In the genomic region with DNA sequence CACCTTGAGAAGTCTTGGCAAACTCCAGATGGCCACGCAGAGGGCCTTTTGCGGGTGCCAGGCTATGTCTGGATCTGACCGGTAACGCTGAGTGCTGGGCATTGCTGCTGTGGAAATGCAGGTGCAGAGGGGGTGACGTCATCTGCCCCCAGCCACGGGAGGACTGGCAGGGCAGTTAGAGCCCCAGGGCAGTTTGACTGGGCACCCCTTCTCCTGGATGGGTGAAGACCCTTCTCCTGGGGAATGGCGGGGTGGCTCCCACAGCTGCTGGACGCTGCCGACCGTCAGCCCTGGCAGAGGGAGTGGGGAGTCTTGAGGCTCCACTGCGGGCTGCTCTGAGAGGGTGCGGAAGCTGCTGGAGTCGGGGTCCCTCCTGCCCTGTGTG, we compare ENCODE assay signal across 10 cellular contexts. TPM values are rescaled to one million over a fixed set of nuclear protein-coding genes. Genes with fewer than 3 reads are reported as not detected.
DNase-seq lines count a peak whose midpoint lies in the region; ATAC-seq and TF ChIP-seq lines count a peak whose summit lies in the region.
"Had no signal": no experiment of that assay in that cellular context is flagged by ENCODE, and none has a peak within 500 bp of the region (broad histone marks: within the 10 kb centered on the region; RNA-seq: fewer than 3 reads in every experiment).

No MANE protein-coding gene starts in this region.

- no peaks in the 10 kb centered on the region for H3K9me3 Mint-ChIP-seq in H9
- no peaks in the 10 kb centered on the region for H3K9me3 Mint-ChIP-seq in WTC11

- H3K36me3 ChIP-seq in right atrium auricular region (no peaks in the 10 kb centered on the region), gastrocnemius medialis (no peaks in the 10 kb centered on the region)

- POLR2A ChIA-PET in WTC11 (lab: Charles Lee): interaction anchor here (0.6 kb wide), 1 partner anchor 11 kb away, joined by 3 read pairs; no protein-coding TSS in a partner anchor

- H2AFZ ChIP-seq in H9 (ENCODE audit: low read length): no peak overlapping the region

- H3K36me3 Mint-ChIP-seq in H9 (ENCODE audit: insufficient read depth in 1 of 3, low read depth in 3 of 3) (no peaks in the 10 kb centered on the region), WTC11 (no peaks in the 10 kb centered on the region)

- H4K5ac ChIP-seq in H9 (ENCODE audit: insufficient read length, low read depth, low read length): no peak overlapping the region

- H3K27ac ChIP-seq in H9 (ENCODE audit: insufficient read length, low read depth, low read length) (no peak overlapping the region), right atrium auricular region (peak overlapping the region; percentile 91 to 98), gastrocnemius medialis (peak overlapping the region; percentile 88 to 93 (median 90))

- intact Hi-C loops in gastrocnemius medialis (cut with DNase I; ENCODE audit: low total_unique reads): loop anchor here (2.0 to 5.0 kb wide), 3 partner anchors 40 to 165 kb away; no protein-coding TSS in a partner anchor

- H3K27ac Mint-ChIP-seq in H9 (peak overlapping the region in 2 of 3 experiments; percentile 52 to 82; a peak in 2 of 7 replicates), WTC11 (0 out of 2 replicates have a peak overlapping the region, but pooled peaks have one; percentile 27)

- H3K23ac ChIP-seq in H9 (ENCODE audit: insufficient read length, low read depth, low read length): no peak overlapping the region

- no peak overlapping the region for H2BK12ac ChIP-seq in H9 (ENCODE audit: insufficient read length, low read depth, low read length)

- H2BK20ac ChIP-seq in H9 (ENCODE audit: low read depth, low read length, poor library complexity, severe bottlenecking): no peak overlapping the region

- CTCF ChIA-PET in WTC11 (lab: Charles Lee): interaction anchor here (1.8 to 5.2 kb wide), 5 partner anchors 8 to 19 kb away, joined by 7 to 30 read pairs (median 16); partner anchors contain the start of gene EDN2

- H3K27me3 Mint-ChIP-seq in H9 (ENCODE audit: low read depth) (peaks cover 15% of the 10 kb centered on the region), WTC11 (ENCODE audit: low read depth) (peaks cover 14% of the 10 kb centered on the region)

- peak overlapping the region; percentile 98; the same call in 1 of the 2 replicates for H3K14ac ChIP-seq in H9 (ENCODE audit: insufficient read depth, low read length)

- H4K91ac ChIP-seq in H9 (ENCODE audit: insufficient read length, low read depth, low read length): peak overlapping the region; percentile 100

- H3K4ac ChIP-seq in H9 (ENCODE audit: low read depth, low read length): peak overlapping the region; percentile 99

- TF ChIP-seq CTCF in H9 (conservative IDR thresholded peaks at IDR 0.05) (no peak), WTC11 (IDR thresholded peaks at IDR 0.05) (no peak), right atrium auricular region (IDR thresholded peaks at IDR 0.05) (no peak), gastrocnemius medialis (IDR thresholded peaks at IDR 0.05 in 4 of 5, conservative IDR thresholded peaks at IDR 0.05 in 1 of 5) (no peak)

- no peaks in the 10 kb centered on the region for H3K79me1 ChIP-seq in H9 (ENCODE audit: insufficient read depth, low read depth, low read length, poor library complexity, severe bottlenecking)

- peak overlapping the region; percentile 99 for H2BK120ac ChIP-seq in H9 (ENCODE audit: low read depth, low read length, poor library complexity, severe bottlenecking)

- DNase-seq in H9 (no peak), WTC11 (ENCODE audit: low spot score) (no peak), right atrium auricular region (ENCODE audit: low spot score) (no peak), gastrocnemius medialis (peak in 1 of 2 donors; percentile 60)
- DNase-seq: NCI-H2171 treated with DMSO at 0.1 percent for 48 hours had no signal

- H2AK5ac ChIP-seq in H9 (ENCODE audit: insufficient read length, low read length): no peak overlapping the region

- no peaks in the 10 kb centered on the region for H3K23me2 ChIP-seq in H9 (ENCODE audit: insufficient read length, low read depth, low read length, poor library complexity, severe bottlenecking)

- ATAC-seq in WTC11 (no peak), gastrocnemius medialis (no peak), HG03520 (IDR thresholded peaks at IDR 0.05; ENCODE audit: unreplicated experiment) (no peak), HG03139 (IDR thresholded peaks at IDR 0.05; ENCODE audit: unreplicated experiment) (no peak), GM18909 (IDR thresholded peaks at IDR 0.05; ENCODE audit: poor library complexity, unreplicated experiment) (no peak), GM21723 (IDR thresholded peaks at IDR 0.05; ENCODE audit: unreplicated experiment) (no peak)

- H2BK5ac ChIP-seq in H9 (ENCODE audit: insufficient read length, low read length): no peak overlapping the region

- peak overlapping the region in 1 of 2 experiments; percentile 14; a peak in 1 of 5 replicates for H3K4me3 Mint-ChIP-seq in H9
- H3K4me3 Mint-ChIP-seq in WTC11: peak overlapping the region; percentile 14; the same call in 1 of the 2 replicates

- H3K9me3 ChIP-seq in H9 (ENCODE audit: control insufficient read depth, low read depth, low read length) (no peaks in the 10 kb centered on the region), right atrium auricular region (no peaks in the 10 kb centered on the region), gastrocnemius medialis (no peaks in the 10 kb centered on the region)

- no peak overlapping the region for H3K4me3 ChIP-seq in right atrium auricular region
- H3K4me3 ChIP-seq in gastrocnemius medialis: no peak overlapping the region

- H4K20me1 ChIP-seq in H9 (ENCODE audit: control insufficient read depth, insufficient read depth, insufficient read length): no peaks in the 10 kb centered on the region

- H3K18ac ChIP-seq in H9 (ENCODE audit: insufficient read length, low read depth, low read length): peak overlapping the region; percentile 97

- TF ChIP-seq POLR2A in gastrocnemius medialis (IDR thresholded peaks at IDR 0.05): no peak

- no peak overlapping the region for H3T11ph ChIP-seq in H9 (ENCODE audit: low read length)

- H3K4me1 Mint-ChIP-seq in H9 (peaks cover 26 to 27% of the 10 kb centered on the region in 2 experiments), WTC11 (peaks cover 24% of the 10 kb centered on the region)

- H2BK15ac ChIP-seq in H9 (ENCODE audit: low read depth, low read length): no peak overlapping the region

- H3K9ac ChIP-seq in H9 (ENCODE audit: extremely low read depth, insufficient read length, low read length): no peak overlapping the region

- no peak overlapping the region for H4K8ac ChIP-seq in H9 (replicated peaks; ENCODE audit: insufficient read length, low read depth, low read length)

- no peaks in the 10 kb centered on the region for H3K4me1 ChIP-seq in H9 (ENCODE audit: insufficient read depth, low read length)
- H3K4me1 ChIP-seq in right atrium auricular region: peaks cover 0 to 66% of the 10 kb centered on the region in 2 donors
- H3K4me1 ChIP-seq in gastrocnemius medialis: peaks cover 51 to 54% of the 10 kb centered on the region in 2 donors

- no peaks in the 10 kb centered on the region for H3K79me2 ChIP-seq in H9 (ENCODE audit: insufficient read depth, low read length)

- WGBS in H9 (ENCODE audit: extremely low coverage, insufficient read length, low lambda C conversion rate): no CpG with 5 or more reads among the region's 13 CpGs

- no peak overlapping the region for H3K56ac ChIP-seq in H9 (ENCODE audit: insufficient read length, low read depth, low read length)

- in situ Hi-C loops in gastrocnemius medialis (cut with MboI; ENCODE audit: low sequenced_read_pairs in 4 of 4): no loop called here

- no peak overlapping the region for H3K4me2 ChIP-seq in H9 (ENCODE audit: insufficient read depth, insufficient read length, low read length)

- no peaks in the 10 kb centered on the region; the same call in 1 of the 2 replicates for H3K27me3 ChIP-seq in H9 (ENCODE audit: insufficient read depth, low read length)
- no peaks in the 10 kb centered on the region for H3K27me3 ChIP-seq in right atrium auricular region
- no peaks in the 10 kb centered on the region for H3K27me3 ChIP-seq in gastrocnemius medialis

TF ChIP-seq in WTC11, 78 proteins besides CTCF, POLR2A, EP300 and RAD21 (continues in another document):
- TF ChIP-seq MXD4 (CRISPR knock-in tag; IDR thresholded peaks at IDR 0.05; ENCODE audit: borderline replicate concordance) (no peak), ZNF219 (CRISPR knock-in tag; IDR thresholded peaks at IDR 0.05; ENCODE audit: borderline replicate concordance) (no peak), PRRX2 (CRISPR knock-in tag; IDR thresholded peaks at IDR 0.05) (no peak), CREM (CRISPR knock-in tag; IDR thresholded peaks at IDR 0.05) (no peak), JAZF1 (CRISPR knock-in tag; IDR thresholded peaks at IDR 0.05) (no peak), SMAD4 (CRISPR knock-in tag; IDR thresholded peaks at IDR 0.05) (no peak), NR2C2 (CRISPR knock-in tag; IDR thresholded peaks at IDR 0.05) (no peak), ZNF671 (CRISPR knock-in tag; IDR thresholded peaks at IDR 0.05) (no peak), OVOL2 (CRISPR knock-in tag; IDR thresholded peaks at IDR 0.05; ENCODE audit: borderline replicate concordance) (no peak)
- TF ChIP-seq, protein P1, sequence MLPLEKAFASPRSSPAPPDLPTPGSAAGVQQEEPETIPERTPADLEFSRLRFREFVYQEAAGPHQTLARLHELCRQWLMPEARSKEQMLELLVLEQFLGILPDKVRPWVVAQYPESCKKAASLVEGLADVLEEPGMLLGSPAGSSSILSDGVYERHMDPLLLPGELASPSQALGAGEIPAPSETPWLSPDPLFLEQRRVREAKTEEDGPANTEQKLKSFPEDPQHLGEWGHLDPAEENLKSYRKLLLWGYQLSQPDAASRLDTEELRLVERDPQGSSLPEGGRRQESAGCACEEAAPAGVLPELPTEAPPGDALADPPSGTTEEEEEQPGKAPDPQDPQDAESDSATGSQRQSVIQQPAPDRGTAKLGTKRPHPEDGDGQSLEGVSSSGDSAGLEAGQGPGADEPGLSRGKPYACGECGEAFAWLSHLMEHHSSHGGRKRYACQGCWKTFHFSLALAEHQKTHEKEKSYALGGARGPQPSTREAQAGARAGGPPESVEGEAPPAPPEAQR (CRISPR knock-in tag; IDR thresholded peaks at IDR 0.05): no peak
- TF ChIP-seq, protein P2, sequence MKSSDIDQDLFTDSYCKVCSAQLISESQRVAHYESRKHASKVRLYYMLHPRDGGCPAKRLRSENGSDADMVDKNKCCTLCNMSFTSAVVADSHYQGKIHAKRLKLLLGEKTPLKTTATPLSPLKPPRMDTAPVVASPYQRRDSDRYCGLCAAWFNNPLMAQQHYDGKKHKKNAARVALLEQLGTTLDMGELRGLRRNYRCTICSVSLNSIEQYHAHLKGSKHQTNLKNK (CRISPR knock-in tag; IDR thresholded peaks at IDR 0.05): no peak

RNA-seq across cellular contexts. Expression of gene EDN2, which starts 12.6 kb away (rescaled TPM):
- total RNA-seq in H9 (2021) (0.22 and 0.24 TPM in 2 replicates), WTC11 (2021) (0.33 to 0.39 TPM in 2 of 3 replicates, not detected in the other), right atrium auricular region (under 1 TPM in 1 of 2 donors, not detected in 1; 0.78 TPM), gastrocnemius medialis (not detected)
- total RNA-seq: lung microvascular endothelial cell had no signal
